Comparison of ENCODE assay signal across 22 cellular contexts in the genomic region with DNA sequence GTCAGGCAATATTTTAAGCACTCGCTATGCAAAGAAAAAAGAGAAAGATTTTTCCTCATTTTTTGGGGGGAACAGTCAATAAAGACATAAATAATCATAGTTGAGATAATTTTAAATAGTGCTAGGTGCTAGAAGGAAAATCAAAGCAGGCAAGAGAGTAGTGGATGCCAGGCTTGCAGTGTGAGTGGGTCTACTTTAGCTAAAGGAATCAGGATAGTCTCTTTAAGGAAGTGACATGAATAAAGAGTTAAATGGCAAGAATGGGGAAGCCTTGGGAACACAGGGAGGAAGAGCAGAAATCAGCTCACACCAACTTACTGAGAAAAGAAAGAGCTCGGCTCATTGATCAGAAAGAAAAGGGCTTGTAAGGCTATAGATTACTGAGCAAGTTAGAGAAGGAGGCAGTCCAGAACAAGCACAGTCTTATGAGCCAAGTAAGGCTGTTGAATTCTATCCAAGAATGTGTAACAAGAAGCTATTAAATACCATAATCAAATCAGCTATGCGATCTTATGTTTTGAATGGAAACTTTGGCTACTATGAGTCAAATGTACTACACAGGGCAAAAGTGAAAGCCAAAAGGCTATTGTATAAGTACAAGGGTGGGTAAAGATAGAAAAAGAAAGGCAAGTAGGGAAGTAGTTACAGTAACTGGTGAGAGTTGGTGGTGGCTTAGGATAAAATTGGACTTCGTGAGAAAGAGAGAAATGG.
DNase-seq lines count a peak whose midpoint lies in the region; ATAC-seq and TF ChIP-seq lines count a peak whose summit lies in the region.
"Had no signal": no experiment of that assay in that cellular context is flagged by ENCODE, and none has a peak within 500 bp of the region (broad histone marks: within the 10 kb centered on the region; RNA-seq: fewer than 3 reads in every experiment).

No MANE protein-coding gene starts in this region.

- no peaks in the 10 kb centered on the region for H3K27me3 ChIP-seq in brain microvascular endothelial cell (replicated peaks)
- H3K27me3 ChIP-seq in vagina, result no peaks in the 10 kb centered on the region
- H3K27me3 ChIP-seq: body of pancreas, gastrocnemius medialis had no signal

- no peak overlapping the region for H3K4me3 ChIP-seq in LNCaP clone FGC (ENCODE audit: low read depth, low read length)
- H3K4me3 ChIP-seq in brain microvascular endothelial cell (ENCODE audit: low read depth, low read length), result no peak overlapping the region
- H3K4me3 ChIP-seq in vagina, result no peak overlapping the region
- H3K4me3 ChIP-seq: body of pancreas, gastrocnemius medialis, K562, lower lobe of right lung had no signal

- in situ Hi-C loops in brain microvascular endothelial cell (cut with HindIII; ENCODE audit: low pct_ligation_motif_present, low sequenced_read_pairs), result no loop called here

- no peak for ATAC-seq in HG02798 (IDR thresholded peaks at IDR 0.05; ENCODE audit: poor library complexity, unreplicated experiment)
- ATAC-seq in HG02970 (IDR thresholded peaks at IDR 0.05; ENCODE audit: low FRiP score, unreplicated experiment), result no peak
- ATAC-seq: body of pancreas; CD8-positive, alpha-beta T cell; gastrocnemius medialis; K562; lower lobe of right lung; naive thymus-derived CD8-positive, alpha-beta T cell had no signal

- H3K9me3 ChIP-seq in vagina, result no peaks in the 10 kb centered on the region
- H3K9me3 ChIP-seq: body of pancreas, gastrocnemius medialis, lower lobe of right lung had no signal

- TF ChIP-seq CTCF in LNCaP clone FGC (IDR thresholded peaks at IDR 0.05; ENCODE audit: control insufficient read depth, extremely low read depth, insufficient read depth), result no peak
- TF ChIP-seq CTCF in brain microvascular endothelial cell (IDR thresholded peaks at IDR 0.05; ENCODE audit: low read depth, low read length, missing control alignments), result no peak
- TF ChIP-seq CTCF in vagina (IDR thresholded peaks at IDR 0.05), result no peak

- H3K27ac ChIP-seq in brain microvascular endothelial cell (no peak overlapping the region), vagina (no peak overlapping the region)
- H3K27ac ChIP-seq: body of pancreas, gastrocnemius medialis, lower lobe of right lung had no signal

- H3K36me3 ChIP-seq in brain microvascular endothelial cell (replicated peaks) (no peaks in the 10 kb centered on the region), vagina (no peaks in the 10 kb centered on the region)
- H3K36me3 ChIP-seq: gastrocnemius medialis, lower lobe of right lung had no signal

- intact Hi-C loops in vagina (cut with DNase I), result no loop called here

- H3K4me1 ChIP-seq in vagina, result no peaks in the 10 kb centered on the region
- H3K4me1 ChIP-seq: body of pancreas, gastrocnemius medialis, lower lobe of right lung had no signal

- TF ChIP-seq POLR2A in vagina (IDR thresholded peaks at IDR 0.05), result no peak

- DNase-seq in A172 (ENCODE audit: low spot score), result peak; percentile 21
- peak; percentile 56 for DNase-seq in LNCaP clone FGC (ENCODE audit: low read depth)
- peak; percentile 31 for DNase-seq in brain microvascular endothelial cell
- DNase-seq in hepatic stellate cell (ENCODE audit: low spot score), result peak; percentile 1
- no peak for DNase-seq in vagina (ENCODE audit: extremely low spot score in 2 of 2)
- no peak for DNase-seq in DMS79 treated with DMSO at 0.1 percent for 48 hours (lab: John Stamatoyannopoulos, UW)
- DNase-seq: 8988T; activated CD4-positive, alpha-beta T cell treated with anti-CD3 and anti-CD28 coated beads for 1 hour; activated gamma-delta T cell; body of pancreas; CD8-positive, alpha-beta T cell; effector CD4-positive, alpha-beta T cell; gastrocnemius medialis; lower lobe of right lung; naive thymus-derived CD8-positive, alpha-beta T cell; NCI-H1105; retina; SHP77 treated with DMSO at 0.1 percent for 48 hours; stimulated activated CD4-positive, alpha-beta T cell treated with anti-CD3 and anti-CD28 coated beads, Interleukin-2, amount 100 ng/mL, for 24 hours had no signal

Comparison
In these comparisons a context has a peak if more than half of its experiments do, and no peak if none do; other contexts are left out.
1. DNase-seq: peak in A172 (single experiment), LNCaP clone FGC (single experiment), brain microvascular endothelial cell (single experiment) and hepatic stellate cell (single experiment); none in vagina (0 of 2) and DMS79 treated with DMSO at 0.1 percent for 48 hours (single experiment).